Comparison of ENCODE assay signal across 17 cellular contexts in genomic region chr3:115212615-115213014, GRCh38.
"Had no signal": no experiment of that assay in that cellular context is flagged by ENCODE, and none has a peak within 500 bp of the region (broad histone marks: within the 10 kb centered on the region; RNA-seq: fewer than 3 reads in every experiment).

No MANE protein-coding gene starts in this region.

- H3K4me3 ChIP-seq: esophagus squamous epithelium, hepatocyte, lung, psoas muscle, thyroid gland had no signal

- H3K36me3 ChIP-seq: esophagus squamous epithelium, thyroid gland had no signal

- H3K9me3 ChIP-seq: esophagus squamous epithelium, psoas muscle, thyroid gland had no signal

- H3K27ac ChIP-seq: esophagus squamous epithelium, hepatocyte, psoas muscle, thyroid gland had no signal

- H3K27me3 ChIP-seq: esophagus squamous epithelium, hepatocyte, thyroid gland had no signal

- ATAC-seq: psoas muscle, right cardiac atrium had no signal

- DNase-seq: activated CD4-positive, alpha-beta T cell treated with anti-CD3 and anti-CD28 coated beads for 1 hour; activated CD4-positive, alpha-beta T cell treated with anti-CD3 and anti-CD28 coated beads, Interleukin-2, amount 50 U/mL, for 4 hours; activated naive CD8-positive, alpha-beta T cell treated with anti-CD3 and anti-CD28 coated beads for 36 hours; amniotic stem cell; effector memory CD4-positive, alpha-beta T cell; esophagus squamous epithelium; nephron progenitor cell; psoas muscle; right cardiac atrium; stimulated activated CD4-positive, alpha-beta T cell treated with anti-CD3 and anti-CD28 coated beads, Interleukin-2, amount 100 ng/mL, for 24 hours; stimulated activated naive CD4-positive, alpha-beta T cell treated with Interleukin-2 at 50 U/mL for 16 hours; T1000; thyroid gland had no signal

- H3K4me1 ChIP-seq: psoas muscle, thyroid gland had no signal

- FAIRE-seq: keratinocyte, urothelium cell line had no signal
